Comparison of ENCODE assay signal across 11 cellular contexts in genomic region chr13:114069376-114070097, GRCh38.
DNase-seq lines count a peak whose midpoint lies in the region; ATAC-seq and TF ChIP-seq lines count a peak whose summit lies in the region.
"Had no signal": no experiment of that assay in that cellular context is flagged by ENCODE, and none has a peak within 500 bp of the region (broad histone marks: within the 10 kb centered on the region; RNA-seq: fewer than 3 reads in every experiment).

No MANE protein-coding gene starts in this region.

- H3K27ac Mint-ChIP-seq in osteocyte (ENCODE audit: unreplicated experiment), result peak overlapping the region; percentile 88

- H3K4me3 ChIP-seq in right cardiac atrium (ENCODE audit: low read length), result no peak overlapping the region
- H3K4me3 ChIP-seq in esophagus muscularis mucosa, result no peak overlapping the region

- H3K27me3 ChIP-seq in right cardiac atrium (ENCODE audit: control insufficient read depth, insufficient read depth) (no peaks in the 10 kb centered on the region), esophagus muscularis mucosa (no peaks in the 10 kb centered on the region)

- no peaks in the 10 kb centered on the region for H3K27me3 Mint-ChIP-seq in osteocyte (ENCODE audit: unreplicated experiment)
- H3K27me3 Mint-ChIP-seq: CD4-positive, CD25-positive, alpha-beta regulatory T cell had no signal

- DNase-seq in right cardiac atrium (peak in 2 of 3 donors; percentile 52 to 58), left ventricle myocardium superior (no peak), esophagus muscularis mucosa (ENCODE audit: extremely low spot score) (no peak), osteocyte (ENCODE audit: extremely low spot score, unreplicated experiment) (no peak), NCI-H2196 treated with DMSO at 0.1 percent for 48 hours (lab: John Stamatoyannopoulos, UW; ENCODE audit: unreplicated experiment) (no peak), NCI-H1048 (lab: John Stamatoyannopoulos, UW) (no peak), hypothalamus (lab: John Stamatoyannopoulos, UW) (no peak), NCI-H2029 (lab: John Stamatoyannopoulos, UW) (no peak)
- DNase-seq: CD4-positive, CD25-positive, alpha-beta regulatory T cell; NCI-H1930 had no signal

- TF ChIP-seq CTCF in esophagus muscularis mucosa (IDR thresholded peaks at IDR 0.05), result no peak
- TF ChIP-seq CTCF in osteocyte (IDR thresholded peaks at IDR 0.05), result no peak

- no peak overlapping the region for H3K4me3 Mint-ChIP-seq in osteocyte (ENCODE audit: unreplicated experiment)

- ATAC-seq in right cardiac atrium (no peak), left ventricle myocardium superior (no peak)

- H3K4me1 ChIP-seq in right cardiac atrium (ENCODE audit: control insufficient read depth, insufficient read depth, low read length), result peaks cover 2% of the 10 kb centered on the region
- H3K4me1 ChIP-seq in esophagus muscularis mucosa, result peaks cover 44 to 67% (median 65%) of the 10 kb centered on the region in 4 donors

- peaks cover 65% of the 10 kb centered on the region for H3K4me1 Mint-ChIP-seq in osteocyte (ENCODE audit: unreplicated experiment)

- peaks cover 21% of the 10 kb centered on the region for H3K36me3 Mint-ChIP-seq in osteocyte (ENCODE audit: unreplicated experiment)

- H3K9me3 ChIP-seq in right cardiac atrium (ENCODE audit: control insufficient read depth, low read length), result no peaks in the 10 kb centered on the region
- H3K9me3 ChIP-seq in esophagus muscularis mucosa, result no peaks in the 10 kb centered on the region

- no peaks in the 10 kb centered on the region for H3K9me3 Mint-ChIP-seq in osteocyte (ENCODE audit: unreplicated experiment)

- intact Hi-C loops in right cardiac atrium (cut with DNase I), result loop anchor here in 1 of 4 donors (10.0 kb wide), 1 partner anchor 55 kb away; no protein-coding TSS in a partner anchor
- intact Hi-C loops in left ventricle myocardium superior (cut with micrococcal nuclease), result no loop called here
- intact Hi-C loops in esophagus muscularis mucosa (cut with DNase I), result loop anchor here (5.0 kb wide), 2 partner anchors 33 to 63 kb away; partner anchors contain the start of gene RASA3

- TF ChIP-seq POLR2A in esophagus muscularis mucosa (IDR thresholded peaks at IDR 0.05; ENCODE audit: low read depth), result no peak

- 83% methylated on average over 31 of the region's 32 CpGs for WGBS in right cardiac atrium
- 89% methylated on average over 27 of the region's 32 CpGs for WGBS in esophagus muscularis mucosa

- peaks cover 0 to 29% (median 2%) of the 10 kb centered on the region in 4 donors for H3K36me3 ChIP-seq in esophagus muscularis mucosa

- peak overlapping the region; percentile 27 for H3K27ac ChIP-seq in right cardiac atrium (ENCODE audit: low read length)
- peak overlapping the region; percentile 91 to 99 (median 96) for H3K27ac ChIP-seq in esophagus muscularis mucosa (replicated peaks in 1 of 4)
- H3K27ac ChIP-seq: VCaP had no signal

- TF ChIP-seq EP300 in esophagus muscularis mucosa (IDR thresholded peaks at IDR 0.05), result no peak

Comparison
In these comparisons a context has a peak if more than half of its experiments do, and no peak if none do; other contexts are left out.
1. DNase-seq: peak in right cardiac atrium (2 of 3); none in left ventricle myocardium superior (single experiment), esophagus muscularis mucosa (single experiment), osteocyte (single experiment), NCI-H2196 treated with DMSO at 0.1 percent for 48 hours (single experiment), NCI-H1048 (single experiment), hypothalamus (0 of 51) and NCI-H2029 (single experiment).